In the genomic region with DNA sequence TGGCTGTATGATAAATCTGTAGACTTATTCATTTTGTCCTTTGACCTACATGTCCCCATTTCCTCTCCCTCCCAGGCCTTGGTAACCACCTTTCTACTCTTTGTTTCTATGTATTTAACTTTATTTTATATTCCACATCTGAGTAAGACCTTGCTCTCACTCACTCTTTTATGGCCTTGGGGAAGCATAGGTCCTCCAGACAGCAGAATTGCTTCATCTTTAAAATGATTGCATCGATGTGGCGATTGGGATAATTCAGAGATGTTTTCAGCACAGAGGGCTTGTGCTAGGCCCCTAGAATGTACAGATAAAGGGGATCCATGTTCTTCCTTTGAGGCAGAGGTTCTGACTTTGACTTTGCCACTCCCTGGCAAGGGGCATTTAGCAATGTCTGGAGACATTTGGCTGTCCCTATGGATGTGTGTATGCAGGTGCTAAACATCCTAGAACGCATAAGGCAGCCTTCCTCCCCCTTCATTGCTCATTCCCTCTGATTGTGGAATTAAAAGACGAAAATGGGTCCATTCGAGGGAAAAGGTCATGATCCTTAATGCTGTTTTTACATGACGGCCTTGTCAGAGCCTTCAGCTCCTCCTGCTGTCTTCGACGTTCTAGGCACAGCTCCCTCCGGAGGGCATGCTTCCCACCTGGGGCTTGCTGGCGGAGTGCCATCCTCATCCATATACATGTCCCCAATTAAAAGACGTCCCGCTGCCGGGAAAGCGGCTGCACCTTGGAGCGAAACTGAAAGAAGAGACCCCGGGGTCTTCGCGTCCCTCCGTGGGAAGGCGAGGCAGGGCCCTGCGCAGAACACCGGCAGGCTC, we compare ENCODE assay signal across 1 cellular context.
TF ChIP-seq lines count a peak whose summit lies in the region.

No MANE protein-coding gene starts in this region.

TF ChIP-seq in GM23338, 12 proteins besides CTCF, POLR2A, EP300 and RAD21 (continued from another document):
- TF ChIP-seq, protein P1, sequence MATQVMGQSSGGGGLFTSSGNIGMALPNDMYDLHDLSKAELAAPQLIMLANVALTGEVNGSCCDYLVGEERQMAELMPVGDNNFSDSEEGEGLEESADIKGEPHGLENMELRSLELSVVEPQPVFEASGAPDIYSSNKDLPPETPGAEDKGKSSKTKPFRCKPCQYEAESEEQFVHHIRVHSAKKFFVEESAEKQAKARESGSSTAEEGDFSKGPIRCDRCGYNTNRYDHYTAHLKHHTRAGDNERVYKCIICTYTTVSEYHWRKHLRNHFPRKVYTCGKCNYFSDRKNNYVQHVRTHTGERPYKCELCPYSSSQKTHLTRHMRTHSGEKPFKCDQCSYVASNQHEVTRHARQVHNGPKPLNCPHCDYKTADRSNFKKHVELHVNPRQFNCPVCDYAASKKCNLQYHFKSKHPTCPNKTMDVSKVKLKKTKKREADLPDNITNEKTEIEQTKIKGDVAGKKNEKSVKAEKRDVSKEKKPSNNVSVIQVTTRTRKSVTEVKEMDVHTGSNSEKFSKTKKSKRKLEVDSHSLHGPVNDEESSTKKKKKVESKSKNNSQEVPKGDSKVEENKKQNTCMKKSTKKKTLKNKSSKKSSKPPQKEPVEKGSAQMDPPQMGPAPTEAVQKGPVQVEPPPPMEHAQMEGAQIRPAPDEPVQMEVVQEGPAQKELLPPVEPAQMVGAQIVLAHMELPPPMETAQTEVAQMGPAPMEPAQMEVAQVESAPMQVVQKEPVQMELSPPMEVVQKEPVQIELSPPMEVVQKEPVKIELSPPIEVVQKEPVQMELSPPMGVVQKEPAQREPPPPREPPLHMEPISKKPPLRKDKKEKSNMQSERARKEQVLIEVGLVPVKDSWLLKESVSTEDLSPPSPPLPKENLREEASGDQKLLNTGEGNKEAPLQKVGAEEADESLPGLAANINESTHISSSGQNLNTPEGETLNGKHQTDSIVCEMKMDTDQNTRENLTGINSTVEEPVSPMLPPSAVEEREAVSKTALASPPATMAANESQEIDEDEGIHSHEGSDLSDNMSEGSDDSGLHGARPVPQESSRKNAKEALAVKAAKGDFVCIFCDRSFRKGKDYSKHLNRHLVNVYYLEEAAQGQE (IDR thresholded peaks at IDR 0.05; ENCODE audit: unreplicated experiment) = no peak
- no peak for TF ChIP-seq EZH2phosphoT487 (IDR thresholded peaks at IDR 0.05; ENCODE audit: unreplicated experiment)
- TF ChIP-seq, protein P2, sequence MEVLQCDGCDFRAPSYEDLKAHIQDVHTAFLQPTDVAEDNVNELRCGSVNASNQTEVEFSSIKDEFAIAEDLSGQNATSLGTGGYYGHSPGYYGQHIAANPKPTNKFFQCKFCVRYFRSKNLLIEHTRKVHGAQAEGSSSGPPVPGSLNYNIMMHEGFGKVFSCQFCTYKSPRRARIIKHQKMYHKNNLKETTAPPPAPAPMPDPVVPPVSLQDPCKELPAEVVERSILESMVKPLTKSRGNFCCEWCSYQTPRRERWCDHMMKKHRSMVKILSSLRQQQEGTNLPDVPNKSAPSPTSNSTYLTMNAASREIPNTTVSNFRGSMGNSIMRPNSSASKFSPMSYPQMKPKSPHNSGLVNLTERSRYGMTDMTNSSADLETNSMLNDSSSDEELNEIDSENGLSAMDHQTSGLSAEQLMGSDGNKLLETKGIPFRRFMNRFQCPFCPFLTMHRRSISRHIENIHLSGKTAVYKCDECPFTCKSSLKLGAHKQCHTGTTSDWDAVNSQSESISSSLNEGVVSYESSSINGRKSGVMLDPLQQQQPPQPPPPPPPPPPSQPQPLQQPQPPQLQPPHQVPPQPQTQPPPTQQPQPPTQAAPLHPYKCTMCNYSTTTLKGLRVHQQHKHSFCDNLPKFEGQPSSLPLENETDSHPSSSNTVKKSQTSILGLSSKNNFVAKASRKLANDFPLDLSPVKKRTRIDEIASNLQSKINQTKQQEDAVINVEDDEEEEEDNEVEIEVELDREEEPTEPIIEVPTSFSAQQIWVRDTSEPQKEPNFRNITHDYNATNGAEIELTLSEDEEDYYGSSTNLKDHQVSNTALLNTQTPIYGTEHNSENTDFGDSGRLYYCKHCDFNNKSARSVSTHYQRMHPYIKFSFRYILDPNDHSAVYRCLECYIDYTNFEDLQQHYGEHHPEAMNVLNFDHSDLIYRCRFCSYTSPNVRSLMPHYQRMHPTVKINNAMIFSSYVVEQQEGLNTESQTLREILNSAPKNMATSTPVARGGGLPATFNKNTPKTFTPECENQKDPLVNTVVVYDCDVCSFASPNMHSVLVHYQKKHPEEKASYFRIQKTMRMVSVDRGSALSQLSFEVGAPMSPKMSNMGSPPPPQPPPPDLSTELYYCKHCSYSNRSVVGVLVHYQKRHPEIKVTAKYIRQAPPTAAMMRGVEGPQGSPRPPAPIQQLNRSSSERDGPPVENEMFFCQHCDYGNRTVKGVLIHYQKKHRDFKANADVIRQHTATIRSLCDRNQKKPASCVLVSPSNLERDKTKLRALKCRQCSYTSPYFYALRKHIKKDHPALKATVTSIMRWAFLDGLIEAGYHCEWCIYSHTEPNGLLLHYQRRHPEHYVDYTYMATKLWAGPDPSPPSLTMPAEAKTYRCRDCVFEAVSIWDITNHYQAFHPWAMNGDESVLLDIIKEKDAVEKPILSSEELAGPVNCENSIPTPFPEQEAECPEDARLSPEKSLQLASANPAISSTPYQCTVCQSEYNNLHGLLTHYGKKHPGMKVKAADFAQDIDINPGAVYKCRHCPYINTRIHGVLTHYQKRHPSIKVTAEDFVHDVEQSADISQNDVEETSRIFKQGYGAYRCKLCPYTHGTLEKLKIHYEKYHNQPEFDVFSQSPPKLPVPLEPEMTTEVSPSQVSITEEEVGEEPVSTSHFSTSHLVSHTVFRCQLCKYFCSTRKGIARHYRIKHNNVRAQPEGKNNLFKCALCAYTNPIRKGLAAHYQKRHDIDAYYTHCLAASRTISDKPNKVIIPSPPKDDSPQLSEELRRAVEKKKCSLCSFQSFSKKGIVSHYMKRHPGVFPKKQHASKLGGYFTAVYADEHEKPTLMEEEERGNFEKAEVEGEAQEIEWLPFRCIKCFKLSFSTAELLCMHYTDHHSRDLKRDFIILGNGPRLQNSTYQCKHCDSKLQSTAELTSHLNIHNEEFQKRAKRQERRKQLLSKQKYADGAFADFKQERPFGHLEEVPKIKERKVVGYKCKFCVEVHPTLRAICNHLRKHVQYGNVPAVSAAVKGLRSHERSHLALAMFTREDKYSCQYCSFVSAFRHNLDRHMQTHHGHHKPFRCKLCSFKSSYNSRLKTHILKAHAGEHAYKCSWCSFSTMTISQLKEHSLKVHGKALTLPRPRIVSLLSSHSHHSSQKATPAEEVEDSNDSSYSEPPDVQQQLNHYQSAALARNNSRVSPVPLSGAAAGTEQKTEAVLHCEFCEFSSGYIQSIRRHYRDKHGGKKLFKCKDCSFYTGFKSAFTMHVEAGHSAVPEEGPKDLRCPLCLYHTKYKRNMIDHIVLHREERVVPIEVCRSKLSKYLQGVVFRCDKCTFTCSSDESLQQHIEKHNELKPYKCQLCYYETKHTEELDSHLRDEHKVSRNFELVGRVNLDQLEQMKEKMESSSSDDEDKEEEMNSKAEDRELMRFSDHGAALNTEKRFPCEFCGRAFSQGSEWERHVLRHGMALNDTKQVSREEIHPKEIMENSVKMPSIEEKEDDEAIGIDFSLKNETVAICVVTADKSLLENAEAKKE (CRISPR knock-in tag; IDR thresholded peaks at IDR 0.05) = no peak
- TF ChIP-seq, protein P3, sequence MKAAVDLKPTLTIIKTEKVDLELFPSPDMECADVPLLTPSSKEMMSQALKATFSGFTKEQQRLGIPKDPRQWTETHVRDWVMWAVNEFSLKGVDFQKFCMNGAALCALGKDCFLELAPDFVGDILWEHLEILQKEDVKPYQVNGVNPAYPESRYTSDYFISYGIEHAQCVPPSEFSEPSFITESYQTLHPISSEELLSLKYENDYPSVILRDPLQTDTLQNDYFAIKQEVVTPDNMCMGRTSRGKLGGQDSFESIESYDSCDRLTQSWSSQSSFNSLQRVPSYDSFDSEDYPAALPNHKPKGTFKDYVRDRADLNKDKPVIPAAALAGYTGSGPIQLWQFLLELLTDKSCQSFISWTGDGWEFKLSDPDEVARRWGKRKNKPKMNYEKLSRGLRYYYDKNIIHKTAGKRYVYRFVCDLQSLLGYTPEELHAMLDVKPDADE (IDR thresholded peaks at IDR 0.05) = no peak
- TF ChIP-seq CREB1 (CRISPR knock-in tag; IDR thresholded peaks at IDR 0.05; ENCODE audit: low read depth) = no peak
